In the genomic region with DNA sequence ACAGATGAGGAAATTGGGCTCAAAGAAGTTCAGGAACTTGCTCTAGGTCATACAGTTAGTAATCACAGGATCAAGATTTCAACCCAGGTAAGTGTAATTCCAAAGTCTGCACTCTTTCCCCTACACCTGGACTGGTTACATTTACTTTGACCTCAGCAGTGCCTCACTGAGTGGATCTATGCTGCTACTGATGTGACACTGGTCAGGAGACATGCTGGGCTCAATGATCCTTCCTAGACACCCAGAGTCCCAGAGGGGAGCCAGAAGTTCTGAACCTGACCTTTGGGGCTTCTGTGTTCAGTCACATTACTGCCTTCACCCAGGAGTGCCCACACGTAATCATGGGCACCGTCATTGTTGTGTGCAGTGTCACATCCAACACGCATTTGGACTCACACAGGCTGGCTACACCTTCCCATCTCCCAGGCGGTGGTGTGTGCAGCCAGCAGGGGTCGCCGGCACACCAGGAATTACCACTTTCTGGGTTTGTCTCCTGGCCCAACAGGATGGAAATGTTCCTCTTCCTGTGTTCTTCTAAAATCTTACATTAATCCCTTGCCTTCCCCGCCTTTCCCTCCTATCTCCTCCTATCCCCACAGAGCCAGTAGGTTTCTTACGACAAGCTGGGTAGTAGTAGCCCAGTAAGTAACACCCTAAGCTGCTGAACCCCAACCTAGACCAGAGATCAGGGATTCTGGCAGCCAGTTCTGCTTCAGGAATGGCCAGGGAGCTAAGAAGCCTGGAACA, we compare ENCODE assay signal across 8 cellular contexts. TPM values are rescaled to one million over a fixed set of nuclear protein-coding genes. Genes with fewer than 3 reads are reported as not detected.
DNase-seq lines count a peak whose midpoint lies in the region; ATAC-seq and TF ChIP-seq lines count a peak whose summit lies in the region.

No MANE protein-coding gene starts in this region.

- no peak overlapping the region for H3K4me3 Mint-ChIP-seq in activated CD8-positive, alpha-beta T cell treated with anti-CD3 and anti-CD28 coated beads for 36 hours

- intact Hi-C loops in activated CD8-positive, alpha-beta T cell treated with anti-CD3 and anti-CD28 coated beads for 36 hours (cut with micrococcal nuclease) = loop anchor here (2.0 kb wide), 1 partner anchor 45 kb away; no protein-coding TSS in a partner anchor

- DNase-seq in DMS153 treated with DMSO at 0.1 percent for 48 hours (lab: John Stamatoyannopoulos, UW; ENCODE audit: unreplicated experiment) (peak; percentile 48), NCI-H774 (lab: John Stamatoyannopoulos, UW) (peak; percentile 69), ecto neural progenitor cell (ENCODE audit: low spot score) (peak; percentile 92), medulla oblongata (ENCODE audit: extremely low spot score) (peak; percentile 81)
- peak; percentile 86 for DNase-seq in activated CD8-positive, alpha-beta T cell treated with anti-CD3 and anti-CD28 coated beads for 36 hours
- DNase-seq in stimulated activated CD8-positive, alpha-beta memory T cell treated with anti-CD3 and anti-CD28 coated beads, Interleukin-15, amount 100 ng/mL, for 4 hours (ENCODE audit: low read depth in 2 of 2) = peak; percentile 35 to 50

- TF ChIP-seq CTCF in activated CD8-positive, alpha-beta T cell treated with anti-CD3 and anti-CD28 coated beads for 36 hours (IDR thresholded peaks at IDR 0.05) = peak; percentile 93

- H3K36me3 Mint-ChIP-seq in activated CD8-positive, alpha-beta T cell treated with anti-CD3 and anti-CD28 coated beads for 36 hours (ENCODE audit: low read depth) = no peaks in the 10 kb centered on the region

- H3K27ac Mint-ChIP-seq in activated CD8-positive, alpha-beta T cell treated with anti-CD3 and anti-CD28 coated beads for 36 hours = no peak overlapping the region

- H3K9me3 Mint-ChIP-seq in activated CD8-positive, alpha-beta T cell treated with anti-CD3 and anti-CD28 coated beads for 36 hours = no peaks in the 10 kb centered on the region

- POLR2A ChIA-PET in activated CD8-positive, alpha-beta T cell treated with anti-CD3 and anti-CD28 coated beads for 36 hours (lab: Charles Lee) = interaction anchor here (0.8 to 1.0 kb wide), 2 partner anchors 26 to 42 kb away, joined by 3 to 4 read pairs; no protein-coding TSS in a partner anchor

- CTCF ChIA-PET in activated CD8-positive, alpha-beta T cell treated with anti-CD3 and anti-CD28 coated beads for 36 hours (lab: Charles Lee) = interaction anchor here (0.6 to 10.0 kb wide), 35 partner anchors 9 to 284 kb away, joined by 3 to 309 read pairs (median 4); a partner anchor contains a TSS

- peaks cover 3% of the 10 kb centered on the region for H3K4me1 Mint-ChIP-seq in activated CD8-positive, alpha-beta T cell treated with anti-CD3 and anti-CD28 coated beads for 36 hours (ENCODE audit: low read depth)

- ATAC-seq in HG02678 (IDR thresholded peaks at IDR 0.05; ENCODE audit: unreplicated experiment) = peak; percentile 56
- peak; percentile 96 for ATAC-seq in activated CD8-positive, alpha-beta T cell treated with anti-CD3 and anti-CD28 coated beads for 36 hours
- ATAC-seq in GM18858 (IDR thresholded peaks at IDR 0.05; ENCODE audit: unreplicated experiment) = no peak

- peaks cover 71% of the 10 kb centered on the region for H3K27me3 Mint-ChIP-seq in activated CD8-positive, alpha-beta T cell treated with anti-CD3 and anti-CD28 coated beads for 36 hours

RNA-seq across cellular contexts. Expression of a gene that starts 25.6 kb away (rescaled TPM):
- total RNA-seq in activated CD8-positive, alpha-beta T cell treated with anti-CD3 and anti-CD28 coated beads for 36 hours = 10 to 100 TPM; 15.5 to 16.2 TPM

RNA-seq across cellular contexts. Expression of a gene that starts 25.8 kb away (rescaled TPM):
- total RNA-seq in activated CD8-positive, alpha-beta T cell treated with anti-CD3 and anti-CD28 coated beads for 36 hours = 100 to 1,000 TPM; 365 to 378 TPM

RNA-seq across cellular contexts. Expression of a gene that starts 50.1 kb away (rescaled TPM):
- total RNA-seq in activated CD8-positive, alpha-beta T cell treated with anti-CD3 and anti-CD28 coated beads for 36 hours = not detected
